12 cellular contexts compared by ENCODE assay signal in genomic region chr12:9668141-9669018, GRCh38.
DNase-seq lines count a peak whose midpoint lies in the region; ATAC-seq and TF ChIP-seq lines count a peak whose summit lies in the region.
"Had no signal": no experiment of that assay in that cellular context is flagged by ENCODE, and none has a peak within 500 bp of the region (broad histone marks: within the 10 kb centered on the region; RNA-seq: fewer than 3 reads in every experiment).

No MANE protein-coding gene starts in this region.

- H3K27ac ChIP-seq in OCI-LY1 (ENCODE audit: low read depth, low read length, poor library complexity, severe bottlenecking) (peak overlapping the region; percentile 73), brain microvascular endothelial cell (no peak overlapping the region), rectal smooth muscle tissue (ENCODE audit: low read depth, low read length) (peak overlapping the region; percentile 32)

- in situ Hi-C loops in brain microvascular endothelial cell (cut with HindIII; ENCODE audit: low pct_ligation_motif_present, low sequenced_read_pairs), result no loop called here

- H3K27me3 ChIP-seq in OCI-LY1 (ENCODE audit: insufficient read depth, low read length) (no peaks in the 10 kb centered on the region), brain microvascular endothelial cell (replicated peaks) (no peaks in the 10 kb centered on the region), rectal smooth muscle tissue (ENCODE audit: control insufficient read depth, insufficient read depth, low read length) (no peaks in the 10 kb centered on the region)
- H3K27me3 ChIP-seq: heart right ventricle had no signal

- peak; percentile 39 for DNase-seq in brain microvascular endothelial cell
- DNase-seq in Kasumi-1 (lab: John Stamatoyannopoulos, UW), result no peak
- DNase-seq: cortex of kidney, heart right ventricle, NCI-H446 treated with DMSO at 0.1 percent for 48 hours, small intestine had no signal

- H3K9me2 ChIP-seq in OCI-LY1 (ENCODE audit: low read depth, low read length), result no peaks in the 10 kb centered on the region

- H3K79me2 ChIP-seq in OCI-LY1 (ENCODE audit: insufficient read depth, low read length), result peaks cover 4% of the 10 kb centered on the region; the same call in 1 of the 2 replicates

- H3K4me3 ChIP-seq in GM08714 (ENCODE audit: low read length) (peak overlapping the region; percentile 67; the same call in 1 of the 2 replicates), OCI-LY1 (ENCODE audit: low read depth, low read length, poor library complexity, severe bottlenecking) (no peak overlapping the region), brain microvascular endothelial cell (ENCODE audit: low read depth, low read length) (no peak overlapping the region), rectal smooth muscle tissue (ENCODE audit: low read length) (no peak overlapping the region)
- H3K4me3 ChIP-seq: heart right ventricle had no signal

- peaks cover 65% of the 10 kb centered on the region for H3K4me1 ChIP-seq in OCI-LY1 (ENCODE audit: insufficient read depth, low read length, severe bottlenecking)
- H3K4me1 ChIP-seq in rectal smooth muscle tissue (ENCODE audit: control insufficient read depth, insufficient read depth, low read length), result no peaks in the 10 kb centered on the region

- ATAC-seq in GM18858 (IDR thresholded peaks at IDR 0.05; ENCODE audit: unreplicated experiment) (no peak), GM21447 (IDR thresholded peaks at IDR 0.05; ENCODE audit: unreplicated experiment) (no peak)
- ATAC-seq: HCT116, heart right ventricle had no signal

- peak overlapping the region; percentile 42 for H3K9ac ChIP-seq in OCI-LY1 (ENCODE audit: low read length)
- no peak overlapping the region for H3K9ac ChIP-seq in rectal smooth muscle tissue (ENCODE audit: low read length)

- no peak overlapping the region for H2AFZ ChIP-seq in OCI-LY1 (ENCODE audit: low read length)

- no peaks in the 10 kb centered on the region for H3F3A ChIP-seq in OCI-LY1 (ENCODE audit: insufficient read depth, low read length)

- no peak for TF ChIP-seq CTCF in OCI-LY1 (IDR thresholded peaks at IDR 0.05; ENCODE audit: low read length)
- no peak for TF ChIP-seq CTCF in brain microvascular endothelial cell (IDR thresholded peaks at IDR 0.05; ENCODE audit: low read depth, low read length, missing control alignments)

- H3K36me3 ChIP-seq in OCI-LY1 (ENCODE audit: insufficient read depth, low read length) (peaks cover 19% of the 10 kb centered on the region), brain microvascular endothelial cell (replicated peaks) (no peaks in the 10 kb centered on the region), rectal smooth muscle tissue (ENCODE audit: control insufficient read depth, insufficient read depth, low read length) (no peaks in the 10 kb centered on the region)

- peak overlapping the region; percentile 48 for H3K4me2 ChIP-seq in OCI-LY1 (ENCODE audit: low read length)

- no peaks in the 10 kb centered on the region for H3K9me3 ChIP-seq in OCI-LY1 (ENCODE audit: low read length)
- H3K9me3 ChIP-seq: heart right ventricle had no signal

- no peaks in the 10 kb centered on the region for H4K20me1 ChIP-seq in OCI-LY1 (ENCODE audit: insufficient read depth, low read length)
